Comparison of ENCODE assay signal across 8 cellular contexts in genomic region chr5:23951261-23951901, GRCh38.
A peak's percentile ranks its signal among the peaks of the same experiment; 100 is the strongest.
DNase-seq lines count a peak whose midpoint lies in the region; ATAC-seq and TF ChIP-seq lines count a peak whose summit lies in the region.
"Not testable (repeated sequence)": the region's sequence is repeated elsewhere in the genome, so short reads cannot be mapped to it uniquely, and the experiment has no call there.

No MANE protein-coding gene starts in this region.

- H3K27me3 ChIP-seq in ACC112 (ENCODE audit: insufficient read depth, low read length) = not testable (repeated sequence)

- not testable (repeated sequence) for H2AFZ ChIP-seq in ACC112 (ENCODE audit: low read length, unreplicated experiment)

- peaks cover 20% of the 10 kb centered on the region for H3K9me3 ChIP-seq in mucosa of descending colon

- H3K36me3 Mint-ChIP-seq in activated naive CD8-positive, alpha-beta T cell treated with anti-CD3 and anti-CD28 coated beads for 36 hours = not testable (repeated sequence)

- not testable (repeated sequence) for H3K4me1 ChIP-seq in ACC112 (ENCODE audit: control insufficient read depth, insufficient read depth, low read length, unreplicated experiment); mucosa of descending colon (ENCODE audit: low read depth)

- H3K27me3 Mint-ChIP-seq in activated naive CD8-positive, alpha-beta T cell treated with anti-CD3 and anti-CD28 coated beads for 36 hours = not testable (repeated sequence)

- intact Hi-C loops in mucosa of descending colon (cut with DNase I, micrococcal nuclease) = not testable (repeated sequence)

- DNase-seq in NCI-H226 (peak; percentile 55), erythroblast (lab: John Stamatoyannopoulos, UW) (peak; percentile 9 to 12), mucosa of descending colon (peak in 2 of 3 donors; percentile 30 to 49)
- peak; percentile 39 for DNase-seq in activated CD4-positive, CD25-positive, alpha-beta regulatory T cell treated with anti-CD3 and anti-CD28 coated beads, Interleukin-2, amount 50 U/mL, for 72 hours
- peak; percentile 3 for DNase-seq in activated naive CD8-positive, alpha-beta T cell treated with anti-CD3 and anti-CD28 coated beads for 36 hours

- not testable (repeated sequence) for TF ChIP-seq POLR2A in erythroblast (IDR thresholded peaks at IDR 0.05; ENCODE audit: low read length)

- not testable (repeated sequence) for H3K36me3 ChIP-seq in ACC112 (ENCODE audit: insufficient read depth, low read length); mucosa of descending colon (ENCODE audit: low read depth)

- not testable (repeated sequence) for H3K4me1 Mint-ChIP-seq in activated naive CD8-positive, alpha-beta T cell treated with anti-CD3 and anti-CD28 coated beads for 36 hours

- H3K9me3 Mint-ChIP-seq in activated naive CD8-positive, alpha-beta T cell treated with anti-CD3 and anti-CD28 coated beads for 36 hours = not testable (repeated sequence)

- peak; percentile 89 for ATAC-seq in HG02943 (IDR thresholded peaks at IDR 0.05; ENCODE audit: low read depth, unreplicated experiment)
- ATAC-seq in mucosa of descending colon = peak; percentile 68

- H3K4me3 Mint-ChIP-seq in activated naive CD8-positive, alpha-beta T cell treated with anti-CD3 and anti-CD28 coated beads for 36 hours = peak overlapping the region; percentile 43

- not testable (repeated sequence) for TF ChIP-seq CTCF in mucosa of descending colon (IDR thresholded peaks at IDR 0.05)

- not testable (repeated sequence) for H3K27ac ChIP-seq in ACC112 (ENCODE audit: low read depth, low read length)

- not testable (repeated sequence) for H3K79me2 ChIP-seq in ACC112 (ENCODE audit: control insufficient read depth, insufficient read depth, low read length, unreplicated experiment)

- peak overlapping the region; percentile 62 for H3K27ac Mint-ChIP-seq in activated naive CD8-positive, alpha-beta T cell treated with anti-CD3 and anti-CD28 coated beads for 36 hours

- H3K4me3 ChIP-seq in ACC112 (ENCODE audit: low read depth, low read length) (peak overlapping the region; percentile 69), iPS-11a (ENCODE audit: low read depth, low read length) (peak overlapping the region; percentile 30)
- H3K4me3 ChIP-seq in mucosa of descending colon = not testable (repeated sequence)

Comparison
In these comparisons a context has a peak if more than half of its experiments do, and no peak if none do; other contexts are left out.
1. DNase-seq: peak in every context shown above with its lines; median percentile 55 in NCI-H226; 40 in mucosa of descending colon; 39 in activated CD4-positive, CD25-positive, alpha-beta regulatory T cell treated with anti-CD3 and anti-CD28 coated beads, Interleukin-2, amount 50 U/mL, for 72 hours; 10 in erythroblast; 3 in activated naive CD8-positive, alpha-beta T cell treated with anti-CD3 and anti-CD28 coated beads for 36 hours.